26 cellular contexts compared by ENCODE assay signal in the genomic region with DNA sequence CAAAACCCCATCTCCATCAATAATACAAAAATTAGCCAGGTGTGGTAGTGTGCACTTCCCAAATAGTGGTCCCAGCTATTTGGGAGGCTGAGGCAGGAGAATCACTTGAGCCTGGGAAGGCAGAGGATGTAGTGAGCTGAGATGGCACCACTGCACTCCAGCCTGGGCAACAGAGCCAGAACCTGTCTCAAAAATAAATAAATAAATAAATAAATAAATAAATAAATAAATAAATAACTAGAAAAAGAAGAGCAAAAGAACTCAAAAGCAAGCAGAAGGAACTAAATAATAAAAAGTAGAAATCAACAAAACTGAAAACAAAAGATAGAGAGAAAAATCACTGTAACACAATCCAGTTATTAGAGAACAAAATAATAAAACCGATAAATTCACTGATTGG. TPM values are rescaled to one million over a fixed set of nuclear protein-coding genes. Genes with fewer than 3 reads are reported as not detected.
DNase-seq lines count a peak whose midpoint lies in the region; ATAC-seq, FAIRE-seq and TF ChIP-seq lines count a peak whose summit lies in the region.
"Had no signal": no experiment of that assay in that cellular context is flagged by ENCODE, and none has a peak within 500 bp of the region (broad histone marks: within the 10 kb centered on the region; RNA-seq: fewer than 3 reads in every experiment).

No MANE protein-coding gene starts in this region.

- POLR2A ChIA-PET in A549 (lab: Yijun Ruan, JAX), result no interaction called here

- H3K9ac ChIP-seq in BLaER1 (no peak overlapping the region), adipocyte (ENCODE audit: low read length) (no peak overlapping the region), subcutaneous abdominal adipose tissue (ENCODE audit: low read length in 5 of 5) (no peak overlapping the region)

- TF ChIP-seq CTCF in A549 (IDR thresholded peaks at IDR 0.05), result no peak

- H3K4me2 ChIP-seq in A549 (no peak overlapping the region), BLaER1 (no peak overlapping the region)

- H3K4me3 ChIP-seq in A549, result no peak overlapping the region
- peak overlapping the region; percentile 27; the same call in 1 of the 2 replicates for H3K4me3 ChIP-seq in BLaER1
- peak overlapping the region; percentile 58 for H3K4me3 ChIP-seq in adipocyte (ENCODE audit: low read length)
- peak overlapping the region in 4 of 5 donors; percentile 28 to 48 (median 38) for H3K4me3 ChIP-seq in subcutaneous abdominal adipose tissue (ENCODE audit: low read depth in 1 of 5, low read length in 5 of 5)
- H3K4me3 ChIP-seq: GM12878 had no signal

- no peak for DNase-seq in A549 (ENCODE audit: low read depth in 1 of 2, low spot score in 1 of 2)
- no peak for DNase-seq in adipocyte (ENCODE audit: low read depth)
- no peak for DNase-seq in NCI-H146 (lab: John Stamatoyannopoulos, UW)
- no peak for DNase-seq in activated CD4-positive, alpha-beta T cell treated with anti-CD3 and anti-CD28 coated beads, Interleukin-2, amount 50 U/mL, for 1 hour
- DNase-seq: 8988T; AML-193; C1 segment of cervical spinal cord; CD4-positive, alpha-beta memory T cell; CD4-positive, CD25-positive, alpha-beta regulatory T cell; CD8-positive, alpha-beta memory T cell; COR-L47; DMS 273 treated with DMSO at 0.1 percent for 48 hours; DMS153; DMS53; DMS79; DND-41; EL; GDM1 had no signal

- peaks cover 98% of the 10 kb centered on the region for H3K9me3 ChIP-seq in A549
- peaks cover 95% of the 10 kb centered on the region for H3K9me3 ChIP-seq in BLaER1
- H3K9me3 ChIP-seq in adipocyte (ENCODE audit: control insufficient read depth, low read length), result peaks cover 95% of the 10 kb centered on the region
- peaks cover 26 to 75% (median 61%) of the 10 kb centered on the region in 5 donors for H3K9me3 ChIP-seq in subcutaneous abdominal adipose tissue (ENCODE audit: control insufficient read depth in 5 of 5, low read length in 5 of 5)

- H3K4me1 ChIP-seq in A549 (no peaks in the 10 kb centered on the region), BLaER1 (no peaks in the 10 kb centered on the region), adipocyte (ENCODE audit: control insufficient read depth, insufficient read depth, low read length) (no peaks in the 10 kb centered on the region), subcutaneous abdominal adipose tissue (ENCODE audit: control insufficient read depth in 5 of 5, insufficient read depth in 5 of 5, low read length in 5 of 5) (no peaks in the 10 kb centered on the region)

- H3K36me3 ChIP-seq in BLaER1 (peaks cover 93% of the 10 kb centered on the region), adipocyte (ENCODE audit: control insufficient read depth, insufficient read depth, low read length, severe bottlenecking) (peaks cover 84% of the 10 kb centered on the region), subcutaneous abdominal adipose tissue (ENCODE audit: control insufficient read depth in 5 of 5, insufficient read depth in 5 of 5, low read length in 5 of 5) (peaks cover 25 to 50% (median 38%) of the 10 kb centered on the region in 5 donors)

- no peak for TF ChIP-seq RAD21 in A549 (conservative IDR thresholded peaks at IDR 0.05 in 1 of 2, IDR thresholded peaks at IDR 0.05 in 1 of 2)

- no peak for TF ChIP-seq POLR2A in A549 (IDR thresholded peaks at IDR 0.05; ENCODE audit: low read length)

- ATAC-seq in A549, result no peak
- no peak for ATAC-seq in GM19023 (IDR thresholded peaks at IDR 0.05; ENCODE audit: unreplicated experiment)
- ATAC-seq: GM12878 had no signal

- H3K27ac ChIP-seq in A549 (no peak overlapping the region), BLaER1 (no peak overlapping the region), subcutaneous abdominal adipose tissue (ENCODE audit: low read depth, low read length) (no peak overlapping the region)

- FAIRE-seq in A549 (lab: Jason Lieb, UNC), result peak; percentile 84
- FAIRE-seq: A204.1, GM12878, GM12892, GM18507, GM19239 had no signal

- H4K20me1 ChIP-seq in BLaER1, result no peaks in the 10 kb centered on the region

- H3K27me3 ChIP-seq in BLaER1 (no peaks in the 10 kb centered on the region), adipocyte (replicated peaks; ENCODE audit: control insufficient read depth, insufficient read depth, low read length) (no peaks in the 10 kb centered on the region), subcutaneous abdominal adipose tissue (ENCODE audit: control insufficient read depth in 5 of 5, insufficient read depth in 4 of 5, low read length in 5 of 5) (no peaks in the 10 kb centered on the region)

- WGBS in A549 (ENCODE audit: missing lambda C conversion rate), result 81% methylated on average over 1 of the region's 1 CpG

- CTCF ChIA-PET in A549 (lab: Yijun Ruan, JAX), result no interaction called here

- TF ChIP-seq EP300 in A549 (IDR thresholded peaks at IDR 0.05), result no peak

TF ChIP-seq in A549, 52 proteins besides CTCF, POLR2A, EP300 and RAD21:
- TF ChIP-seq NPAS2 (CRISPR knock-in tag; IDR thresholded peaks at IDR 0.05; ENCODE audit: borderline replicate concordance), result no peak
- peak; percentile 99 for TF ChIP-seq ZC3H11A (IDR thresholded peaks at IDR 0.05)
- TF ChIP-seq HOXB5 (CRISPR knock-in tag; IDR thresholded peaks at IDR 0.05), result no peak
- no peak for TF ChIP-seq BHLHE40 (IDR thresholded peaks at IDR 0.05; ENCODE audit: low read depth, low read length)

RNA-seq across cellular contexts. Expression of a gene that starts 12.3 kb away (rescaled TPM):
- 14.2 and 14.7 TPM in 2 replicates for polyA plus RNA-seq in A549 (2011; rRNA removed)
- polyA plus RNA-seq in A549 (2012; cell fraction: cytosol; rRNA removed), result 3.2 and 4.8 TPM in 2 replicates
- 0.98 and 2.5 TPM in 2 replicates for polyA plus RNA-seq in A549 (2012; cell fraction: nucleus; rRNA removed)
- polyA plus RNA-seq in A549 (2017; fragmentation: RNase III; extraction: RNeasy Plus Mini Kit Qiagen cat#74134 plus additional on column Dnase treatment), result 4.4 to 5.1 TPM (median 5.0 TPM) in 3 replicates
- 4.1 and 5.1 TPM in 2 replicates for polyA minus RNA-seq in A549 (2011; rRNA and poly(A)+ RNA removed)

RNA-seq across cellular contexts. Expression of a gene that starts 50.2 kb away (rescaled TPM):
- polyA plus RNA-seq in A549 (2011; rRNA removed), result 14.1 and 15.1 TPM in 2 replicates
- polyA plus RNA-seq in A549 (2012; cell fraction: cytosol; rRNA removed), result 5.6 and 6.1 TPM in 2 replicates
- 2.9 and 4.4 TPM in 2 replicates for polyA plus RNA-seq in A549 (2012; cell fraction: nucleus; rRNA removed)
- polyA plus RNA-seq in A549 (2017; fragmentation: RNase III; extraction: RNeasy Plus Mini Kit Qiagen cat#74134 plus additional on column Dnase treatment), result 4.5 to 6.9 TPM (median 5.3 TPM) in 3 replicates
- 18.1 and 19.0 TPM in 2 replicates for polyA minus RNA-seq in A549 (2011; rRNA and poly(A)+ RNA removed)

RNA-seq across cellular contexts. Expression of a gene that starts 57.9 kb away (rescaled TPM):
- polyA plus RNA-seq in A549 (2011; rRNA removed), result 13.0 and 13.1 TPM in 2 replicates
- polyA plus RNA-seq in A549 (2012; cell fraction: cytosol; rRNA removed), result 2.5 and 3.5 TPM in 2 replicates
- 3.8 and 4.5 TPM in 2 replicates for polyA plus RNA-seq in A549 (2012; cell fraction: nucleus; rRNA removed)
- 6.6 to 6.9 TPM (median 6.6 TPM) in 3 replicates for polyA plus RNA-seq in A549 (2017; fragmentation: RNase III; extraction: RNeasy Plus Mini Kit Qiagen cat#74134 plus additional on column Dnase treatment)
- polyA minus RNA-seq in A549 (2011; rRNA and poly(A)+ RNA removed), result 10.0 TPM in 2 replicates
